17 cellular contexts compared by ENCODE assay signal in genomic region chr9:100521282-100521681, GRCh38.
DNase-seq lines count a peak whose midpoint lies in the region; ATAC-seq and TF ChIP-seq lines count a peak whose summit lies in the region.
"Had no signal": no experiment of that assay in that cellular context is flagged by ENCODE, and none has a peak within 500 bp of the region (broad histone marks: within the 10 kb centered on the region; RNA-seq: fewer than 3 reads in every experiment).

No MANE protein-coding gene starts in this region.

- H2AFZ ChIP-seq in Loucy (ENCODE audit: low read length) = 0 out of 2 replicates have a peak overlapping the region, but pooled peaks have one; percentile 44
- H2AFZ ChIP-seq: GM23338 had no signal

- no peaks in the 10 kb centered on the region for H3F3A ChIP-seq in Loucy (ENCODE audit: low read depth)

- H3K4me3 ChIP-seq in Loucy (ENCODE audit: low read length, poor library complexity, severe bottlenecking) = peak overlapping the region; percentile 19
- H3K4me3 ChIP-seq: GM23338 had no signal

- DNase-seq in nephron progenitor cell (no peak), RPMI8226 (no peak)
- DNase-seq: Caco-2; CD4-positive, CD25-positive, alpha-beta regulatory T cell; DMS153; EL; NCI-H1092 treated with DMSO at 0.1 percent for 48 hours; NCI-H1694 treated with DMSO at 0.1 percent for 48 hours; NCI-H446 treated with DMSO at 0.1 percent for 48 hours had no signal

- peak overlapping the region; percentile 50 for H3K4me2 ChIP-seq in Loucy (ENCODE audit: low read depth, low read length, poor library complexity, severe bottlenecking)
- H3K4me2 ChIP-seq: GM23338 had no signal

- peak overlapping the region; percentile 8 for H3K27ac Mint-ChIP-seq in nephron progenitor cell
- H3K27ac Mint-ChIP-seq: B cell; CD4-positive, CD25-positive, alpha-beta regulatory T cell; GM23338; T-helper 1 cell treated with Interleukin-12 subunit alpha and Interleukin-12 subunit beta and Interleukin-4 antibody, amounts not matched to agents 30 μg/mL and 1 μg/mL, for 36 hours had no signal

- H3K4me3 Mint-ChIP-seq in nephron progenitor cell = no peak overlapping the region
- H3K4me3 Mint-ChIP-seq: B cell; CD4-positive, CD25-positive, alpha-beta regulatory T cell; GM23338; T-helper 1 cell treated with Interleukin-12 subunit alpha and Interleukin-12 subunit beta and Interleukin-4 antibody, amounts not matched to agents 30 μg/mL and 1 μg/mL, for 36 hours had no signal

- H3K79me2 ChIP-seq in Loucy (ENCODE audit: insufficient read depth, low read length) = no peaks in the 10 kb centered on the region

- no peaks in the 10 kb centered on the region for H3K4me1 Mint-ChIP-seq in nephron progenitor cell
- H3K4me1 Mint-ChIP-seq: B cell; CD4-positive, CD25-positive, alpha-beta regulatory T cell; GM23338 had no signal

- no peaks in the 10 kb centered on the region for H3K27me3 ChIP-seq in Loucy (ENCODE audit: insufficient read depth, low read length, poor library complexity, severe bottlenecking)

- no peaks in the 10 kb centered on the region for H4K20me1 ChIP-seq in Loucy (ENCODE audit: insufficient read depth, low read length, poor library complexity, severe bottlenecking)

- no peak overlapping the region for H3K9ac ChIP-seq in Loucy (ENCODE audit: low read depth, low read length, poor library complexity, severe bottlenecking)

- TF ChIP-seq CTCF in Loucy (conservative IDR thresholded peaks at IDR 0.05; ENCODE audit: low read length) (no peak), nephron progenitor cell (IDR thresholded peaks at IDR 0.05) (no peak)

- H3K4me1 ChIP-seq in Loucy (ENCODE audit: insufficient read depth, low read length, poor library complexity, severe bottlenecking) = peaks cover 12% of the 10 kb centered on the region
- H3K4me1 ChIP-seq: Caco-2 had no signal

- H3K9me2 ChIP-seq in Loucy (replicated peaks; ENCODE audit: low read depth, low read length) = no peaks in the 10 kb centered on the region

- H3K9me3 Mint-ChIP-seq in nephron progenitor cell = peaks cover 22% of the 10 kb centered on the region
- H3K9me3 Mint-ChIP-seq: T-helper 1 cell treated with Interleukin-12 subunit alpha and Interleukin-12 subunit beta and Interleukin-4 antibody, amounts not matched to agents 30 μg/mL and 1 μg/mL, for 36 hours had no signal

- ATAC-seq in GM19395 (IDR thresholded peaks at IDR 0.05; ENCODE audit: unreplicated experiment) = peak; percentile 76
- peak; percentile 59 for ATAC-seq in HG02938 (IDR thresholded peaks at IDR 0.05; ENCODE audit: unreplicated experiment)
- no peak for ATAC-seq in HG02759 (IDR thresholded peaks at IDR 0.05; ENCODE audit: unreplicated experiment)
- ATAC-seq in GM18498 (IDR thresholded peaks at IDR 0.05; ENCODE audit: unreplicated experiment) = no peak
- ATAC-seq: GM23338 had no signal

- peaks cover 88% of the 10 kb centered on the region for H3K36me3 Mint-ChIP-seq in nephron progenitor cell (ENCODE audit: low read depth)

- no peaks in the 10 kb centered on the region for H3K9me3 ChIP-seq in Loucy (ENCODE audit: insufficient read depth, low read depth, low read length)
- H3K9me3 ChIP-seq: Caco-2 had no signal

- 0 out of 2 replicates have a peak, but pooled peaks cover 4% of the 10 kb centered on the region for H3K36me3 ChIP-seq in Loucy (ENCODE audit: insufficient read depth, low read length)

- peaks cover 3% of the 10 kb centered on the region for H3K27me3 Mint-ChIP-seq in nephron progenitor cell (ENCODE audit: low read depth, poor library complexity)
- H3K27me3 Mint-ChIP-seq: B cell had no signal

Comparison
In these comparisons a context has a peak if more than half of its experiments do, and no peak if none do; other contexts are left out.
1. ATAC-seq: peak in GM19395 (single experiment) and HG02938 (single experiment); none in HG02759 (single experiment) and GM18498 (single experiment).